Comparison of ENCODE assay signal across 1 cellular context in genomic region chr20:44776977-44777376, GRCh38.
TF ChIP-seq lines count a peak whose summit lies in the region.

No MANE protein-coding gene starts in this region.

TF ChIP-seq in HepG2, 621 proteins besides CTCF, POLR2A, EP300 and RAD21 (continued from another document and continues in another):
- no peak for TF ChIP-seq ZBTB40 (IDR thresholded peaks at IDR 0.05)
- no peak; the same call in 1 of the 2 replicates for TF ChIP-seq ZBTB40 (CRISPR knock-in tag; IDR thresholded peaks at IDR 0.05)
- no peak for TF ChIP-seq KAT7 (CRISPR knock-in tag; IDR thresholded peaks at IDR 0.05; ENCODE audit: borderline replicate concordance)
- no peak for TF ChIP-seq ZNF709 (CRISPR knock-in tag; IDR thresholded peaks at IDR 0.05)
- TF ChIP-seq YY1 (IDR thresholded peaks at IDR 0.05; ENCODE audit: insufficient read depth, insufficient replicate concordance, low read depth, low read length) = no peak
- TF ChIP-seq, protein P1, sequence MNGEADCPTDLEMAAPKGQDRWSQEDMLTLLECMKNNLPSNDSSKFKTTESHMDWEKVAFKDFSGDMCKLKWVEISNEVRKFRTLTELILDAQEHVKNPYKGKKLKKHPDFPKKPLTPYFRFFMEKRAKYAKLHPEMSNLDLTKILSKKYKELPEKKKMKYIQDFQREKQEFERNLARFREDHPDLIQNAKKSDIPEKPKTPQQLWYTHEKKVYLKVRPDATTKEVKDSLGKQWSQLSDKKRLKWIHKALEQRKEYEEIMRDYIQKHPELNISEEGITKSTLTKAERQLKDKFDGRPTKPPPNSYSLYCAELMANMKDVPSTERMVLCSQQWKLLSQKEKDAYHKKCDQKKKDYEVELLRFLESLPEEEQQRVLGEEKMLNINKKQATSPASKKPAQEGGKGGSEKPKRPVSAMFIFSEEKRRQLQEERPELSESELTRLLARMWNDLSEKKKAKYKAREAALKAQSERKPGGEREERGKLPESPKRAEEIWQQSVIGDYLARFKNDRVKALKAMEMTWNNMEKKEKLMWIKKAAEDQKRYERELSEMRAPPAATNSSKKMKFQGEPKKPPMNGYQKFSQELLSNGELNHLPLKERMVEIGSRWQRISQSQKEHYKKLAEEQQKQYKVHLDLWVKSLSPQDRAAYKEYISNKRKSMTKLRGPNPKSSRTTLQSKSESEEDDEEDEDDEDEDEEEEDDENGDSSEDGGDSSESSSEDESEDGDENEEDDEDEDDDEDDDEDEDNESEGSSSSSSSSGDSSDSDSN (CRISPR knock-in tag; IDR thresholded peaks at IDR 0.05) = no peak
- no peak for TF ChIP-seq SIN3B (IDR thresholded peaks at IDR 0.05; ENCODE audit: low read length)
- no peak for TF ChIP-seq ZNF83 (CRISPR knock-in tag; IDR thresholded peaks at IDR 0.05; ENCODE audit: borderline replicate concordance)
- TF ChIP-seq HOXD1 (CRISPR knock-in tag; IDR thresholded peaks at IDR 0.05) = no peak
- no peak for TF ChIP-seq ZNF563 (CRISPR knock-in tag; IDR thresholded peaks at IDR 0.05)
- no peak for TF ChIP-seq PAF1 (CRISPR knock-in tag; IDR thresholded peaks at IDR 0.05)
- TF ChIP-seq ZSCAN5A (CRISPR knock-in tag; IDR thresholded peaks at IDR 0.05; ENCODE audit: borderline replicate concordance) = 0 out of 2 replicates have a peak, but pooled peaks have one; percentile 39
- no peak for TF ChIP-seq NAIF1 (CRISPR knock-in tag; IDR thresholded peaks at IDR 0.05; ENCODE audit: borderline replicate concordance)
- no peak for TF ChIP-seq EZH2 (conservative IDR thresholded peaks at IDR 0.05; ENCODE audit: low read depth, low read length)
- peak; percentile 37; the same call in 1 of the 2 replicates for TF ChIP-seq MIER3 (CRISPR knock-in tag; IDR thresholded peaks at IDR 0.05; ENCODE audit: borderline replicate concordance)
- TF ChIP-seq CSRNP2 (CRISPR knock-in tag; conservative IDR thresholded peaks at IDR 0.05; ENCODE audit: low read depth) = no peak
- TF ChIP-seq HOXA9 (CRISPR knock-in tag; IDR thresholded peaks at IDR 0.05; ENCODE audit: borderline replicate concordance) = no peak
- no peak for TF ChIP-seq BRF2 (CRISPR knock-in tag; IDR thresholded peaks at IDR 0.05)
- TF ChIP-seq ELF4 (CRISPR knock-in tag; IDR thresholded peaks at IDR 0.05; ENCODE audit: borderline replicate concordance) = no peak
- TF ChIP-seq NFRKB (IDR thresholded peaks at IDR 0.05) = no peak
- TF ChIP-seq TGIF2 (CRISPR knock-in tag; IDR thresholded peaks at IDR 0.05) = peak; percentile 94; the same call in 1 of the 2 replicates
- TF ChIP-seq PBX2 (CRISPR knock-in tag; IDR thresholded peaks at IDR 0.05) = no peak
- TF ChIP-seq ZNF30 (CRISPR knock-in tag; IDR thresholded peaks at IDR 0.05) = no peak
- no peak for TF ChIP-seq ZNF687 (CRISPR knock-in tag; IDR thresholded peaks at IDR 0.05)
- TF ChIP-seq ZBTB21 (CRISPR knock-in tag; IDR thresholded peaks at IDR 0.05) = peak; percentile 60; the same call in 1 of the 2 replicates
- TF ChIP-seq MTA3 (CRISPR knock-in tag; IDR thresholded peaks at IDR 0.05) = peak; percentile 81; the same call in 1 of the 2 replicates
- no peak for TF ChIP-seq NFYC (CRISPR knock-in tag; IDR thresholded peaks at IDR 0.05)
- no peak for TF ChIP-seq HDAC6 (IDR thresholded peaks at IDR 0.05; ENCODE audit: low read depth, low read length)
- TF ChIP-seq RFXANK (CRISPR knock-in tag; IDR thresholded peaks at IDR 0.05) = no peak; the same call in 1 of the 2 replicates
- no peak for TF ChIP-seq RARG (CRISPR knock-in tag; IDR thresholded peaks at IDR 0.05; ENCODE audit: low read depth)
- TF ChIP-seq POLR2AphosphoS2 (IDR thresholded peaks at IDR 0.05; ENCODE audit: low read depth, low read length) = no peak
- TF ChIP-seq ZNF607 (CRISPR knock-in tag; IDR thresholded peaks at IDR 0.05; ENCODE audit: borderline replicate concordance) = peak; percentile 71
- TF ChIP-seq ZNF274 (CRISPR knock-in tag; IDR thresholded peaks at IDR 0.05) = no peak
